ENCODE assay signal across 1 cellular context in genomic region chr9:136274786-136275654, GRCh38.
TF ChIP-seq lines count a peak whose summit lies in the region.

No MANE protein-coding gene starts in this region.

TF ChIP-seq in HepG2, 621 proteins besides CTCF, POLR2A, EP300 and RAD21:
- no peak for TF ChIP-seq ZSCAN21 (CRISPR knock-in tag; IDR thresholded peaks at IDR 0.05; ENCODE audit: borderline replicate concordance)
- no peak for TF ChIP-seq CSRNP1 (CRISPR knock-in tag; IDR thresholded peaks at IDR 0.05)
- 0 out of 2 replicates have a peak, but pooled peaks have one; percentile 36 for TF ChIP-seq EZH2 (conservative IDR thresholded peaks at IDR 0.05; ENCODE audit: low read depth, low read length)
